ENCODE assay signal across 1 cellular context in genomic region chr16:75464130-75464918, GRCh38.
TF ChIP-seq lines count a peak whose summit lies in the region.

TMEM170A (minus strand) TSS chr16:75464689; CDS start chr16:75464600, 89 bp downstream.

TF ChIP-seq in HepG2, 621 proteins besides CTCF, POLR2A, EP300 and RAD21 (continued from another document and continues in another):
- peak; percentile 95 for TF ChIP-seq TFDP2 (CRISPR knock-in tag; IDR thresholded peaks at IDR 0.05)
- no peak; the same call in 1 of the 2 replicates for TF ChIP-seq EHMT2 (IDR thresholded peaks at IDR 0.05; ENCODE audit: borderline replicate concordance, low read depth, low read length)
- no peak for TF ChIP-seq E2F2 (CRISPR knock-in tag; IDR thresholded peaks at IDR 0.05; ENCODE audit: borderline replicate concordance)
- peak; percentile 22 for TF ChIP-seq ZNF414 (CRISPR knock-in tag; IDR thresholded peaks at IDR 0.05)
- TF ChIP-seq IRF1 (CRISPR knock-in tag; IDR thresholded peaks at IDR 0.05; ENCODE audit: low read depth), result peak; percentile 44; the same call in 1 of the 2 replicates
- TF ChIP-seq FOSL2 (CRISPR knock-in tag; IDR thresholded peaks at IDR 0.05), result peak; percentile 76
- no peak for TF ChIP-seq SNRNP70 (IDR thresholded peaks at IDR 0.05; ENCODE audit: low read depth, low read length)
- 0 out of 2 replicates have a peak, but pooled peaks have one; percentile 38 for TF ChIP-seq FIP1L1 (IDR thresholded peaks at IDR 0.05; ENCODE audit: borderline replicate concordance, insufficient read depth, low read depth, low read length)
- TF ChIP-seq ASH2L (IDR thresholded peaks at IDR 0.05; ENCODE audit: insufficient read length, low read depth, low read length), result peak; percentile 65
- TF ChIP-seq ZNF747 (CRISPR knock-in tag; IDR thresholded peaks at IDR 0.05; ENCODE audit: borderline replicate concordance), result 0 out of 2 replicates have a peak, but pooled peaks have one; percentile 90
- no peak; the same call in none of the 2 replicates for TF ChIP-seq RNF2 (conservative IDR thresholded peaks at IDR 0.05; ENCODE audit: low read depth)
- TF ChIP-seq SRSF1 (optimal IDR thresholded peaks at IDR 0.05; ENCODE audit: low read depth, low read length), result peak; percentile 78
- TF ChIP-seq RARG (CRISPR knock-in tag; IDR thresholded peaks at IDR 0.05; ENCODE audit: low read depth), result 0 out of 2 replicates have a peak, but pooled peaks have one; percentile 2
- TF ChIP-seq NCOA5 (CRISPR knock-in tag; IDR thresholded peaks at IDR 0.05), result no peak
- no peak; the same call in 1 of the 2 replicates for TF ChIP-seq JUN (CRISPR knock-in tag; IDR thresholded peaks at IDR 0.05)
- no peak for TF ChIP-seq NKX3-1 (CRISPR knock-in tag; IDR thresholded peaks at IDR 0.05)
- TF ChIP-seq ARHGAP35 (CRISPR knock-in tag; IDR thresholded peaks at IDR 0.05; ENCODE audit: borderline replicate concordance), result 0 out of 2 replicates have a peak, but pooled peaks have one; percentile 29
- no peak for TF ChIP-seq BCLAF1 (IDR thresholded peaks at IDR 0.05)
- TF ChIP-seq GMEB2 (CRISPR knock-in tag; IDR thresholded peaks at IDR 0.05; ENCODE audit: low read depth), result peak; percentile 85
- 0 out of 2 replicates have a peak, but pooled peaks have one; percentile 12 for TF ChIP-seq ZBTB21 (CRISPR knock-in tag; IDR thresholded peaks at IDR 0.05)
- peak; percentile 83 for TF ChIP-seq HDAC2 (CRISPR knock-in tag; IDR thresholded peaks at IDR 0.05)
- 0 out of 2 replicates have a peak, but pooled peaks have one; percentile 88 for TF ChIP-seq ZXDC (CRISPR knock-in tag; IDR thresholded peaks at IDR 0.05)
- peak; percentile 77 for TF ChIP-seq ZBTB14 (CRISPR knock-in tag; IDR thresholded peaks at IDR 0.05)
- TF ChIP-seq ZNF879 (CRISPR knock-in tag; IDR thresholded peaks at IDR 0.05), result peak; percentile 74; the same call in 1 of the 2 replicates
- TF ChIP-seq TBL1XR1 (IDR thresholded peaks at IDR 0.05; ENCODE audit: borderline replicate concordance, low read length, partially characterized antibody), result peak; percentile 79
- TF ChIP-seq RAD51 (IDR thresholded peaks at IDR 0.05; ENCODE audit: borderline replicate concordance), result no peak
- peak; percentile 72; the same call in 1 of the 2 replicates for TF ChIP-seq HNRNPUL1 (IDR thresholded peaks at IDR 0.05; ENCODE audit: low read depth, low read length)
- TF ChIP-seq RFX5 (IDR thresholded peaks at IDR 0.05; ENCODE audit: low read depth, low read length), result peak; percentile 60
- peak; percentile 94 for TF ChIP-seq KLF11 (CRISPR knock-in tag; IDR thresholded peaks at IDR 0.05)
- 0 out of 2 replicates have a peak, but pooled peaks have one; percentile 14 for TF ChIP-seq ZNF704 (CRISPR knock-in tag; IDR thresholded peaks at IDR 0.05; ENCODE audit: borderline replicate concordance)
- no peak for TF ChIP-seq NR2F6 (IDR thresholded peaks at IDR 0.05)
- TF ChIP-seq NR2F6 (CRISPR knock-in tag; IDR thresholded peaks at IDR 0.05), result peak; percentile 79; the same call in 1 of the 2 replicates
- TF ChIP-seq ZNF281 (CRISPR knock-in tag; IDR thresholded peaks at IDR 0.05; ENCODE audit: borderline replicate concordance), result peak; percentile 45; the same call in 1 of the 2 replicates
- TF ChIP-seq SMARCE1 (IDR thresholded peaks at IDR 0.05; ENCODE audit: borderline replicate concordance), result no peak
- TF ChIP-seq ZNF781 (CRISPR knock-in tag; IDR thresholded peaks at IDR 0.05; ENCODE audit: borderline replicate concordance, not compliant biosample characterization), result no peak
- 0 out of 2 replicates have a peak, but pooled peaks have one; percentile 39 for TF ChIP-seq CSRNP1 (CRISPR knock-in tag; IDR thresholded peaks at IDR 0.05)
- TF ChIP-seq XBP1 (CRISPR knock-in tag; IDR thresholded peaks at IDR 0.05), result no peak
- TF ChIP-seq GPN1 (CRISPR knock-in tag; IDR thresholded peaks at IDR 0.05; ENCODE audit: borderline replicate concordance), result no peak; the same call in 1 of the 2 replicates
- peak; percentile 14; the same call in 1 of the 2 replicates for TF ChIP-seq LBX2 (CRISPR knock-in tag; IDR thresholded peaks at IDR 0.05; ENCODE audit: borderline replicate concordance)
- TF ChIP-seq ZNF383 (CRISPR knock-in tag; IDR thresholded peaks at IDR 0.05; ENCODE audit: borderline replicate concordance), result no peak
- TF ChIP-seq TBX3 (IDR thresholded peaks at IDR 0.05; ENCODE audit: borderline replicate concordance), result peak; percentile 92
